10 cellular contexts compared by ENCODE assay signal in genomic region chr1:165854101-165854845, GRCh38. TPM values are rescaled to one million over a fixed set of nuclear protein-coding genes. Genes with fewer than 3 reads are reported as not detected.
DNase-seq lines count a peak whose midpoint lies in the region; TF ChIP-seq lines count a peak whose summit lies in the region.
"Had no signal": no experiment of that assay in that cellular context is flagged by ENCODE, and none has a peak within 500 bp of the region (broad histone marks: within the 10 kb centered on the region; RNA-seq: fewer than 3 reads in every experiment).

No MANE protein-coding gene starts in this region.

- no peaks in the 10 kb centered on the region for H3K27me3 ChIP-seq in H9 (ENCODE audit: insufficient read depth, low read length)

- no peak overlapping the region for H2AFZ ChIP-seq in H9 (ENCODE audit: low read length)

- no peak overlapping the region for H3K4me3 ChIP-seq in AG04449 (ENCODE audit: low read depth, low read length)

- CTCF ChIA-PET in AG04449 (lab: Yijun Ruan, JAX), result interaction anchor here (1.3 to 1.5 kb wide), 3 partner anchors 13 to 24 kb away, joined by 3 to 6 read pairs (median 4); no protein-coding TSS in a partner anchor
- CTCF ChIA-PET in activated naive CD4-positive, alpha-beta T cell treated with anti-CD3 and anti-CD28 coated beads, Interleukin-2, amount 10 ng/mL, durations not matched to agents 7 days and 5 days (lab: Charles Lee), result interaction anchor here (0.9 to 1.0 kb wide), 2 partner anchors 12 to 17 kb away, joined by 3 to 5 read pairs; no protein-coding TSS in a partner anchor

- no peak overlapping the region for H3K9ac ChIP-seq in H9 (ENCODE audit: extremely low read depth, insufficient read length, low read length)

- H2AK5ac ChIP-seq in H9 (ENCODE audit: insufficient read length, low read length), result no peak overlapping the region

- POLR2A ChIA-PET in AG04449 (lab: Yijun Ruan, JAX), result no interaction called here

- no peak overlapping the region for H4K91ac ChIP-seq in H9 (ENCODE audit: insufficient read length, low read depth, low read length)

- H4K5ac ChIP-seq in H9 (ENCODE audit: insufficient read length, low read depth, low read length), result no peak overlapping the region

- no peak overlapping the region for H4K8ac ChIP-seq in H9 (replicated peaks; ENCODE audit: insufficient read length, low read depth, low read length)

- TF ChIP-seq CTCF in AG04449 (IDR thresholded peaks at IDR 0.05; ENCODE audit: insufficient read depth, low read length, missing control alignments), result no peak
- TF ChIP-seq CTCF in H9 (conservative IDR thresholded peaks at IDR 0.05), result no peak

- H2BK120ac ChIP-seq in H9 (ENCODE audit: low read depth, low read length, poor library complexity, severe bottlenecking), result no peak overlapping the region

- peaks cover under 1 to 4% (median 3%) of the 10 kb centered on the region in 3 experiments; a peak in 5 of 7 replicates for H3K36me3 Mint-ChIP-seq in H9 (ENCODE audit: insufficient read depth in 1 of 3, low read depth in 3 of 3)
- no peaks in the 10 kb centered on the region for H3K36me3 Mint-ChIP-seq in activated naive CD4-positive, alpha-beta T cell treated with anti-CD3 and anti-CD28 coated beads, Interleukin-2, amount 10 ng/mL, durations not matched to agents 7 days and 5 days

- no peak overlapping the region for H2BK20ac ChIP-seq in H9 (ENCODE audit: low read depth, low read length, poor library complexity, severe bottlenecking)

- H4K20me1 ChIP-seq in H9 (ENCODE audit: control insufficient read depth, insufficient read depth, insufficient read length), result peaks cover 2% of the 10 kb centered on the region

- H3K9me3 ChIP-seq in H9 (ENCODE audit: control insufficient read depth, low read depth, low read length), result no peaks in the 10 kb centered on the region

- no peaks in the 10 kb centered on the region for H3K9me3 Mint-ChIP-seq in H9
- no peaks in the 10 kb centered on the region for H3K9me3 Mint-ChIP-seq in activated naive CD4-positive, alpha-beta T cell treated with anti-CD3 and anti-CD28 coated beads, Interleukin-2, amount 10 ng/mL, durations not matched to agents 7 days and 5 days

- H3K4me2 ChIP-seq in H9 (ENCODE audit: insufficient read depth, insufficient read length, low read length), result no peak overlapping the region

- peaks cover 18% of the 10 kb centered on the region; the same call in 1 of the 2 replicates for H3K4me1 ChIP-seq in H9 (ENCODE audit: insufficient read depth, low read length)

- H3K27ac Mint-ChIP-seq in H9, result peak overlapping the region; percentile 44 to 76 (median 65); a peak in 6 of 7 replicates
- H3K27ac Mint-ChIP-seq in activated naive CD4-positive, alpha-beta T cell treated with anti-CD3 and anti-CD28 coated beads, Interleukin-2, amount 10 ng/mL, durations not matched to agents 7 days and 5 days, result no peak overlapping the region

- no peak overlapping the region for H3K4ac ChIP-seq in H9 (ENCODE audit: low read depth, low read length)

- H3K56ac ChIP-seq in H9 (ENCODE audit: insufficient read length, low read depth, low read length), result no peak overlapping the region

- H3K79me2 ChIP-seq in H9 (ENCODE audit: insufficient read depth, low read length), result peaks cover 72% of the 10 kb centered on the region; the same call in 1 of the 2 replicates

- H3T11ph ChIP-seq in H9 (ENCODE audit: low read length), result no peak overlapping the region

- H3K18ac ChIP-seq in H9 (ENCODE audit: insufficient read length, low read depth, low read length), result no peak overlapping the region

- no peak overlapping the region for H2BK5ac ChIP-seq in H9 (ENCODE audit: insufficient read length, low read length)

- H2BK15ac ChIP-seq in H9 (ENCODE audit: low read depth, low read length), result no peak overlapping the region

- H3K27ac ChIP-seq in H9 (ENCODE audit: insufficient read length, low read depth, low read length), result no peak overlapping the region

- DNase-seq in AG04449 (ENCODE audit: low read depth, low spot score), result peak; percentile 98
- DNase-seq in H9, result no peak
- peak; percentile 44 for DNase-seq in SW480 (ENCODE audit: low spot score)
- peak; percentile 72 for DNase-seq in hepatic stellate cell (ENCODE audit: low spot score)
- no peak for DNase-seq in activated T-cell treated with anti-CD3 and anti-CD28 coated beads, Interleukin-2, amount 50 U/mL, for 48 hours
- no peak for DNase-seq in stimulated activated CD4-positive, alpha-beta T cell treated with anti-CD3 and anti-CD28 coated beads, Interleukin-4, amount 100 ng/mL, for 4 hours
- no peak for DNase-seq in activated naive CD4-positive, alpha-beta T cell treated with anti-CD3 and anti-CD28 coated beads, Interleukin-2, amount 10 ng/mL, durations not matched to agents 7 days and 5 days
- DNase-seq in activated T-cell treated with anti-CD3 and anti-CD28 coated beads, Interleukin-2, amount 50 U/mL, for 1 hour, result no peak
- DNase-seq: amniotic stem cell, NCI-H1092 treated with DMSO at 0.1 percent for 48 hours had no signal

- H3K4me3 Mint-ChIP-seq in H9, result no peak overlapping the region
- no peak overlapping the region for H3K4me3 Mint-ChIP-seq in activated naive CD4-positive, alpha-beta T cell treated with anti-CD3 and anti-CD28 coated beads, Interleukin-2, amount 10 ng/mL, durations not matched to agents 7 days and 5 days

- H2BK12ac ChIP-seq in H9 (ENCODE audit: insufficient read length, low read depth, low read length), result no peak overlapping the region

- H3K23me2 ChIP-seq in H9 (ENCODE audit: insufficient read length, low read depth, low read length, poor library complexity, severe bottlenecking), result no peaks in the 10 kb centered on the region

- no CpG with 5 or more reads among the region's 7 CpGs for WGBS in H9 (ENCODE audit: extremely low coverage, insufficient read length, low lambda C conversion rate)

- no peak overlapping the region for H3K23ac ChIP-seq in H9 (ENCODE audit: insufficient read length, low read depth, low read length)

- no peaks in the 10 kb centered on the region for H3K79me1 ChIP-seq in H9 (ENCODE audit: insufficient read depth, low read depth, low read length, poor library complexity, severe bottlenecking)

- no peaks in the 10 kb centered on the region for H3K27me3 Mint-ChIP-seq in H9 (ENCODE audit: low read depth)
- H3K27me3 Mint-ChIP-seq in activated naive CD4-positive, alpha-beta T cell treated with anti-CD3 and anti-CD28 coated beads, Interleukin-2, amount 10 ng/mL, durations not matched to agents 7 days and 5 days, result no peaks in the 10 kb centered on the region

- peaks cover 76% of the 10 kb centered on the region in 2 experiments for H3K4me1 Mint-ChIP-seq in H9
- H3K4me1 Mint-ChIP-seq in activated naive CD4-positive, alpha-beta T cell treated with anti-CD3 and anti-CD28 coated beads, Interleukin-2, amount 10 ng/mL, durations not matched to agents 7 days and 5 days, result peaks cover 31% of the 10 kb centered on the region

- no peak overlapping the region for H3K14ac ChIP-seq in H9 (ENCODE audit: insufficient read depth, low read length)

RNA-seq across cellular contexts. Expression of gene UCK2, which starts 26.9 kb away (rescaled TPM):
- total RNA-seq in H9 (2021), result 74.8 and 77.9 TPM in 2 replicates

Comparison
In these comparisons a context has a peak if more than half of its experiments do, and no peak if none do; other contexts are left out.
1. DNase-seq: peak in AG04449 (single experiment), SW480 (single experiment) and hepatic stellate cell (single experiment); none in H9 (single experiment), activated T-cell treated with anti-CD3 and anti-CD28 coated beads, Interleukin-2, amount 50 U/mL, for 48 hours (0 of 2), stimulated activated CD4-positive, alpha-beta T cell treated with anti-CD3 and anti-CD28 coated beads, Interleukin-4, amount 100 ng/mL, for 4 hours (0 of 2), activated naive CD4-positive, alpha-beta T cell treated with anti-CD3 and anti-CD28 coated beads, Interleukin-2, amount 10 ng/mL, durations not matched to agents 7 days and 5 days (single experiment) and activated T-cell treated with anti-CD3 and anti-CD28 coated beads, Interleukin-2, amount 50 U/mL, for 1 hour (single experiment).